22 cellular contexts compared by ENCODE assay signal in the genomic region with DNA sequence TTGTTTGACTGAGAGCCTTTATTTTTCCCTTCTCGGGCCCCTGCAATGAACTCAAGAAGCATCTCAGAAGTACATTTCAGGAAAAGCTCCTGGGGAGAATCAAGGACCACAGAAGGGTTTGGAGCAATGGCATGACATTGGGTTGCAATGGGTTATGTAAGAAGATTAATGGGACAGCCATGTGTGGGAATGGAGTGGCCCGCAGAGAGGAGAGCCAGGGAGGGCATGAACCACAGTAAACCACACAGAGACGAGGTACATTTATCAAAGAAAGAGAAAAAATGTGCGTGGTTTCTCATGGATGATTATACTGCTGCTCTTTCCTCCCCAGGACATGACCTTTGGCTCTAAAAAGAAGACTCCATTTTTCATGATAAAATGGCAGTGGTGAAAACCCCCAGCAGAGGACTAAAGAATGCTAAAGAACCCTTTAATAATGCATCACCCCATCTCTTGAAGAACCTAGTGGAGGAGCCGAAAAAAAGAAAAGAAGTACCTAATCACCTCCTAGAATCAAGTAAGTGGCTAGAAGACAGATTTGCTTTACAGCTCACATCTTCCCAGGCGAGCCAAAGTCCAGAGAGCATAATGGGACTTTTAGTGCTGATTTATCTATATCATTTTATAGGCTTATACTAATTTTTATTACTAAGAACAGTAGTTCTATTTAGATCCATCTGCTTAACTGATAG. TPM values are rescaled to one million over a fixed set of nuclear protein-coding genes. Genes with fewer than 3 reads are reported as not detected.
DNase-seq lines count a peak whose midpoint lies in the region; ATAC-seq, FAIRE-seq and TF ChIP-seq lines count a peak whose summit lies in the region.
"Had no signal": no experiment of that assay in that cellular context is flagged by ENCODE, and none has a peak within 500 bp of the region (broad histone marks: within the 10 kb centered on the region; RNA-seq: fewer than 3 reads in every experiment).

No MANE protein-coding gene starts in this region.

- H3K4me1 ChIP-seq in HEK293 (ENCODE audit: control insufficient read depth, insufficient read depth, low read length), result 0 out of 2 replicates have a peak, but pooled peaks cover 5% of the 10 kb centered on the region
- peaks cover 19 to 33% of the 10 kb centered on the region in 2 experiments for H3K4me1 ChIP-seq in K562 (replicated peaks in 1 of 2; ENCODE audit: control insufficient read depth in 2 of 2, insufficient read depth in 2 of 2, low read length in 2 of 2)
- H3K4me1 ChIP-seq in left lung, result peaks cover 0 to 22% of the 10 kb centered on the region in 2 donors
- H3K4me1 ChIP-seq: HAP-1 had no signal

- no peak for FAIRE-seq in K562 (lab: Jason Lieb, UNC)

- no peak for TF ChIP-seq RAD21 in K562 (CRISPR knock-in tag; conservative IDR thresholded peaks at IDR 0.05 in 1 of 2, IDR thresholded peaks at IDR 0.05 in 1 of 2)

- no peak overlapping the region for H3K9ac ChIP-seq in K562 (ENCODE audit: insufficient read depth in 1 of 2, low read depth in 2 of 2, low read length in 2 of 2)

- BruUV-seq in K562 (replicated peaks; lab: Mats Ljungman, UMichigan), result no TSS peak

- no peak overlapping the region; the same call in 1 of the 2 replicates for H3K4me2 ChIP-seq in K562 (ENCODE audit: insufficient read depth, low read length)

- TF ChIP-seq CTCF in HEK293 (tag by site-specific recombination; IDR thresholded peaks at IDR 0.05) (no peak), K562 (IDR thresholded peaks at IDR 0.05 in 2 of 3, conservative IDR thresholded peaks at IDR 0.05 in 1 of 3; ENCODE audit: insufficient read depth in 2 of 3, low read depth in 1 of 3, low read length in 3 of 3) (no peak), left lung (IDR thresholded peaks at IDR 0.05) (no peak), type B pancreatic cell (conservative IDR thresholded peaks at IDR 0.05) (no peak), natural killer cell (IDR thresholded peaks at IDR 0.05) (no peak)

- H3K27me3 ChIP-seq in K562 (ENCODE audit: control insufficient read depth in 2 of 2, insufficient read depth in 2 of 2, low read length in 2 of 2) (no peaks in the 10 kb centered on the region; a peak in 1 of 5 replicates), left lung (peaks cover 0 to 44% of the 10 kb centered on the region in 2 donors)
- H3K27me3 ChIP-seq: BE2C, testis had no signal

- H3K27me3 Mint-ChIP-seq in type B pancreatic cell (peaks cover 7% of the 10 kb centered on the region), natural killer cell (ENCODE audit: low read depth in 2 of 2) (peaks cover 35 to 54% of the 10 kb centered on the region in 2 donors)

- peaks cover 0 to 3% of the 10 kb centered on the region in 2 experiments; a peak in 1 of 3 replicates for H3K36me3 ChIP-seq in HEK293 (ENCODE audit: control insufficient read depth in 2 of 2, insufficient read depth in 1 of 2, low read length in 2 of 2)
- no peaks in the 10 kb centered on the region for H3K36me3 ChIP-seq in K562 (ENCODE audit: control insufficient read depth, insufficient read depth, low read length)
- H3K36me3 ChIP-seq in left lung, result no peaks in the 10 kb centered on the region
- H3K36me3 ChIP-seq: BE2C, HAP-1, left ventricle myocardium inferior had no signal

- H3K27ac ChIP-seq in HEK293 (ENCODE audit: extremely low read depth, low read depth, low read length) (no peak overlapping the region), K562 (ENCODE audit: extremely low read depth, low read depth, low read length) (no peak overlapping the region), left lung (peak overlapping the region; percentile 78 to 87)
- H3K27ac ChIP-seq: HL-60, left ventricle myocardium inferior, testis had no signal

- CTCF ChIA-PET in HEK293 (lab: Yijun Ruan, JAX), result no interaction called here
- CTCF ChIA-PET in K562 (lab: Yijun Ruan, JAX; ENCODE audit: low intra/inter-chr PET ratio), result no interaction called here

- 0 out of 2 replicates have a peak, but pooled peaks cover 3% of the 10 kb centered on the region for H4K20me1 ChIP-seq in K562 (replicated peaks; ENCODE audit: control insufficient read depth, insufficient read depth, low read length)

- intact Hi-C loops in K562 (cut with micrococcal nuclease), result no loop called here
- intact Hi-C loops in left lung (cut with DNase I), result no loop called here
- intact Hi-C loops in natural killer cell (cut with micrococcal nuclease), result no loop called here

- no peak for DNase-seq in K562 (ENCODE audit: extremely low read depth in 1 of 4, low spot score in 3 of 4)
- no peak for DNase-seq in left lung
- no peak for DNase-seq in type B pancreatic cell (ENCODE audit: extremely low spot score, unreplicated experiment)
- DNase-seq in natural killer cell, result no peak
- no peak for DNase-seq in AML-193 (lab: John Stamatoyannopoulos, UW)
- DNase-seq: activated CD4-positive, alpha-beta T cell treated with anti-CD3 and anti-CD28 coated beads for 4 hours; BE2C; COR-L47; dermis blood vessel endothelial cell; left ventricle myocardium inferior; NCI-H1694 treated with DMSO at 0.1 percent for 48 hours; NCI-H345; NK-92 treated with Interleukin-12 subunit alpha and Interleukin-12 subunit beta, amount 100 ng/mL, for 24 hours; occipital lobe; right cardiac atrium; testis had no signal

- ATAC-seq in K562 (no peak), left lung (peak; percentile 6), natural killer cell (no peak), GM18907 (IDR thresholded peaks at IDR 0.05; ENCODE audit: unreplicated experiment) (no peak)

- WGBS in K562 (ENCODE audit: insufficient coverage, low coverage, missing lambda C conversion rate), result 13% methylated on average over 6 of the region's 6 CpGs

- peak overlapping the region; percentile 15; the same call in 1 of the 2 replicates for H2AFZ ChIP-seq in K562 (ENCODE audit: low read depth, low read length)

- H3K4me1 Mint-ChIP-seq in type B pancreatic cell (ENCODE audit: unreplicated experiment), result peaks cover 25% of the 10 kb centered on the region
- H3K4me1 Mint-ChIP-seq in natural killer cell, result peaks cover 0 to 5% of the 10 kb centered on the region in 2 donors

- H3K79me2 ChIP-seq in K562 (ENCODE audit: control insufficient read depth, insufficient read depth, low read length), result no peaks in the 10 kb centered on the region

- H3K9me1 ChIP-seq in K562 (ENCODE audit: control insufficient read depth, insufficient read depth, low read length), result no peaks in the 10 kb centered on the region

- H3K9me3 Mint-ChIP-seq in type B pancreatic cell, result no peaks in the 10 kb centered on the region
- no peaks in the 10 kb centered on the region for H3K9me3 Mint-ChIP-seq in natural killer cell
- H3K9me3 Mint-ChIP-seq: activated T-helper 1 cell treated with anti-CD3 and anti-CD28 coated beads, Interleukin-12 subunit alpha, Interleukin-12 subunit beta, Interleukin-2, Interleukin-4 antibody, amounts not matched to agents 30 ng/mL and 10 ng/mL and 1 ng/mL, durations not matched to agents 14 hours and 24 hours and 36 hours had no signal

- no peaks in the 10 kb centered on the region for H3K9me3 ChIP-seq in HEK293 (ENCODE audit: control insufficient read depth, insufficient read depth, low read depth, low read length)
- no peaks in the 10 kb centered on the region for H3K9me3 ChIP-seq in K562 (replicated peaks; ENCODE audit: control insufficient read depth, insufficient read depth, low read depth, low read length)
- no peaks in the 10 kb centered on the region for H3K9me3 ChIP-seq in left lung
- H3K9me3 ChIP-seq: BE2C, HAP-1, left ventricle myocardium inferior, testis had no signal

- H3K27ac Mint-ChIP-seq in type B pancreatic cell, result peak overlapping the region; percentile 15
- no peak overlapping the region for H3K27ac Mint-ChIP-seq in natural killer cell
- H3K27ac Mint-ChIP-seq: activated naive CD8-positive, alpha-beta T cell; activated T-helper 1 cell treated with anti-CD3 and anti-CD28 coated beads, Interleukin-12 subunit alpha, Interleukin-12 subunit beta, Interleukin-2, Interleukin-4 antibody, amounts not matched to agents 30 ng/mL and 10 ng/mL and 1 ng/mL, durations not matched to agents 14 hours and 24 hours and 36 hours had no signal

- in situ Hi-C loops in K562 (cut with MboI), result no loop called here

- POLR2A ChIA-PET in HEK293 (lab: Yijun Ruan, JAX), result no interaction called here
- POLR2A ChIA-PET in K562 (lab: Yijun Ruan, JAX), result interaction anchor here (0.6 to 1.1 kb wide), 4 partner anchors 29 to 1029 kb away, joined by 3 to 4 read pairs (median 3); no protein-coding TSS in a partner anchor

- H3K36me3 Mint-ChIP-seq in type B pancreatic cell, result peaks cover 3% of the 10 kb centered on the region
- peaks cover 7% of the 10 kb centered on the region for H3K36me3 Mint-ChIP-seq in natural killer cell

- no peak for TF ChIP-seq EP300 in K562 (IDR thresholded peaks at IDR 0.05; ENCODE audit: low read length)

- no peak for TF ChIP-seq POLR2A in K562 (conservative IDR thresholded peaks at IDR 0.05)

- no peak overlapping the region for H3K4me3 ChIP-seq in HEK293 (ENCODE audit: low read depth, low read length)
- no peak overlapping the region for H3K4me3 ChIP-seq in K562
- no peak overlapping the region for H3K4me3 ChIP-seq in left lung
- H3K4me3 ChIP-seq: HAP-1 had no signal

- H3K4me3 Mint-ChIP-seq in type B pancreatic cell, result peak overlapping the region; percentile 46
- no peak overlapping the region for H3K4me3 Mint-ChIP-seq in natural killer cell

RNA-seq across cellular contexts. Expression of a gene that starts 1.7 kb away (rescaled TPM):
- 0.90 TPM in 1 of 2 replicates, not detected in the other for total RNA-seq in K562 (2011; cell fraction: chromatin; rRNA removed; ENCODE audit: low replicate concordance)
- total RNA-seq in K562 (2011; cell fraction: nucleolus; rRNA removed), result 0.53 TPM in 1 of 2 replicates, not detected in the other
- 0.44 TPM in 1 of 2 replicates, not detected in the other for total RNA-seq in K562 (2011; cell fraction: nucleoplasm; rRNA removed)
- total RNA-seq in K562 (2014; rRNA removed) (0.09 and 1.2 TPM in 2 replicates), K562 (2014; rRNA removed; fragmentation: Illumina TruSeq; extraction: Trizol) (0.48 and 0.84 TPM in 2 replicates), K562 (2015; rRNA removed; fragmentation: Illumina TruSeq; extraction: Trizol) (0.65 and 0.98 TPM in 2 replicates), K562 (2021) (0.35 and 0.51 TPM in 2 replicates), left lung (10 to 100 TPM; 20.0 to 20.8 TPM), type B pancreatic cell (ENCODE audit: low replicate concordance) (1.6 and 4.8 TPM in 2 replicates), natural killer cell (not detected)
- polyA plus RNA-seq in K562 (2011; rRNA removed) (0.35 and 0.41 TPM in 2 replicates), K562 (2014; fragmentation: Illumina TruSeq; extraction: Trizol) (0.64 and 1.4 TPM in 2 replicates), K562 (2014; fragmentation: Nextera tagmentation; extraction: Ambion mirVana) (under 1 TPM; 0.69 to 0.70 TPM), K562 (2014; rRNA removed) (0.16 and 0.62 TPM in 2 replicates)
- 0.03 and 0.06 TPM in 2 replicates for polyA plus RNA-seq in K562 (2011; cell fraction: cytosol; rRNA removed)
- polyA plus RNA-seq in K562 (2011; cell fraction: nucleus; rRNA removed), result 0.46 and 0.53 TPM in 2 replicates
- 0.71 and 1.5 TPM in 2 replicates for polyA plus RNA-seq in K562 (2012)
- polyA minus RNA-seq in K562 (2011; rRNA and poly(A)+ RNA removed), result not detected in 2 replicates
- polyA minus RNA-seq in K562 (2011; cell fraction: cytosol; rRNA and poly(A)+ RNA removed), result not detected in 2 replicates
- polyA minus RNA-seq in K562 (2011; cell fraction: nucleus; rRNA and poly(A)+ RNA removed), result 0.44 and 1.1 TPM in 2 replicates
- total RNA-seq: activated T-helper 1 cell treated with anti-CD3 and anti-CD28 coated beads, Interleukin-12 subunit alpha, Interleukin-12 subunit beta, Interleukin-2, Interleukin-4 antibody, amounts not matched to agents 30 ng/mL and 10 ng/mL and 1 ng/mL, durations not matched to agents 14 hours and 24 hours and 36 hours had no signal

RNA-seq across cellular contexts. Expression of a gene that starts 21.6 kb away (rescaled TPM):
- not detected in 2 replicates for total RNA-seq in K562 (2011; cell fraction: chromatin; rRNA removed; ENCODE audit: low replicate concordance)
- not detected in 2 replicates for total RNA-seq in K562 (2011; cell fraction: nucleolus; rRNA removed)
- not detected in 2 replicates for total RNA-seq in K562 (2011; cell fraction: nucleoplasm; rRNA removed)
- total RNA-seq in K562 (2014; rRNA removed), result not detected in 2 replicates
- total RNA-seq in K562 (2014; rRNA removed; fragmentation: Illumina TruSeq; extraction: Trizol), result not detected in 2 replicates
- not detected in 2 replicates for total RNA-seq in K562 (2015; rRNA removed; fragmentation: Illumina TruSeq; extraction: Trizol)
- total RNA-seq in K562 (2021), result not detected in 2 replicates
- not detected in 2 replicates for polyA plus RNA-seq in K562 (2011; rRNA removed)
- not detected in 2 replicates for polyA plus RNA-seq in K562 (2011; cell fraction: cytosol; rRNA removed)
- polyA plus RNA-seq in K562 (2011; cell fraction: nucleus; rRNA removed), result not detected in 2 replicates
- polyA plus RNA-seq in K562 (2012), result 0.22 TPM in 1 of 2 replicates, not detected in the other
- not detected in 2 replicates for polyA plus RNA-seq in K562 (2014; fragmentation: Illumina TruSeq; extraction: Trizol)
- polyA plus RNA-seq in K562 (2014; fragmentation: Nextera tagmentation; extraction: Ambion mirVana), result not detected
- polyA plus RNA-seq in K562 (2014; rRNA removed), result not detected in 2 replicates
- polyA minus RNA-seq in K562 (2011; rRNA and poly(A)+ RNA removed), result not detected in 2 replicates
- polyA minus RNA-seq in K562 (2011; cell fraction: cytosol; rRNA and poly(A)+ RNA removed), result not detected in 2 replicates
- polyA minus RNA-seq in K562 (2011; cell fraction: nucleus; rRNA and poly(A)+ RNA removed), result not detected in 2 replicates
- total RNA-seq in left lung, result 10 to 100 TPM; 10.1 to 13.7 TPM
- 1.9 and 2.4 TPM in 2 replicates for total RNA-seq in type B pancreatic cell (ENCODE audit: low replicate concordance)
- total RNA-seq in natural killer cell, result not detected
- total RNA-seq: activated T-helper 1 cell treated with anti-CD3 and anti-CD28 coated beads, Interleukin-12 subunit alpha, Interleukin-12 subunit beta, Interleukin-2, Interleukin-4 antibody, amounts not matched to agents 30 ng/mL and 10 ng/mL and 1 ng/mL, durations not matched to agents 14 hours and 24 hours and 36 hours; dermis blood vessel endothelial cell had no signal

Comparison
In these comparisons a context has a peak if more than half of its experiments do, and no peak if none do; other contexts are left out.
1. H3K27ac ChIP-seq: peak in left lung (2 of 2); none in HEK293 (single experiment) and K562 (single experiment).